8 cellular contexts compared by ENCODE assay signal in genomic region chr6:18263561-18264337, GRCh38. TPM values are rescaled to one million over a fixed set of nuclear protein-coding genes. Genes with fewer than 3 reads are reported as not detected.
A peak's percentile ranks its signal among the peaks of the same experiment; 100 is the strongest.
DNase-seq lines count a peak whose midpoint lies in the region; ATAC-seq and TF ChIP-seq lines count a peak whose summit lies in the region.

No MANE protein-coding gene starts in this region.

- no peaks in the 10 kb centered on the region for H3K27me3 Mint-ChIP-seq in activated T-cell treated with anti-CD3 and anti-CD28 coated beads, Interleukin-2, amount 50 U/mL, for 4 hours (ENCODE audit: low read depth)

- peaks cover 59% of the 10 kb centered on the region for H3K4me1 Mint-ChIP-seq in activated T-cell treated with anti-CD3 and anti-CD28 coated beads, Interleukin-2, amount 50 U/mL, for 4 hours (ENCODE audit: low read depth)

- WGBS in tibial nerve, 2 donors = 0 to 1% methylated on average over 26 to 62 of the region's 70 CpGs

- no peaks in the 10 kb centered on the region for H3K36me3 ChIP-seq in fibroblast of lung (ENCODE audit: control insufficient read depth, insufficient read depth, low read length)
- no peaks in the 10 kb centered on the region for H3K36me3 ChIP-seq in tibial nerve

- H3K4me1 ChIP-seq in fibroblast of lung (ENCODE audit: control insufficient read depth, extremely low read depth, insufficient read depth, low read length) = peaks cover 14% of the 10 kb centered on the region
- H3K4me1 ChIP-seq in tibial nerve = peaks cover 0 to 44% (median 14%) of the 10 kb centered on the region in 4 donors

- no peak for TF ChIP-seq POLR2A in tibial nerve (IDR thresholded peaks at IDR 0.05)

- peak overlapping the region; percentile 93 for H3K9ac ChIP-seq in fibroblast of lung (ENCODE audit: insufficient read depth, low read length)

- H3K4me3 Mint-ChIP-seq in activated T-cell treated with anti-CD3 and anti-CD28 coated beads, Interleukin-2, amount 50 U/mL, for 4 hours = peak overlapping the region; percentile 98

- TF ChIP-seq CTCF in fibroblast of lung (conservative IDR thresholded peaks at IDR 0.05 in 1 of 2, IDR thresholded peaks at IDR 0.05 in 1 of 2; ENCODE audit: low read depth in 1 of 2, low read length in 2 of 2) (no peak), tibial nerve (IDR thresholded peaks at IDR 0.05) (no peak)

- H3K9me3 ChIP-seq in fibroblast of lung (ENCODE audit: control insufficient read depth, insufficient read depth, low read depth, low read length) = no peaks in the 10 kb centered on the region
- H3K9me3 ChIP-seq in tibial nerve = no peaks in the 10 kb centered on the region

- peak overlapping the region; percentile 88 to 97 (median 92) for H3K4me3 ChIP-seq in fibroblast of lung (replicated peaks in 1 of 4; ENCODE audit: control extremely low read depth in 1 of 4, insufficient read depth in 1 of 4, low read depth in 3 of 4, low read length in 4 of 4)
- peak overlapping the region; percentile 87 to 94 (median 88) for H3K4me3 ChIP-seq in tibial nerve

- H3K79me2 ChIP-seq in fibroblast of lung (ENCODE audit: control insufficient read depth, insufficient read depth, low read length) = peaks cover 52% of the 10 kb centered on the region

- peak; percentile 20 for ATAC-seq in HG02571 (IDR thresholded peaks at IDR 0.05; ENCODE audit: unreplicated experiment)
- ATAC-seq in activated T-cell treated with anti-CD3 and anti-CD28 coated beads, Interleukin-2, amount 50 U/mL, for 4 hours = peak; percentile 3 to 7

- TF ChIP-seq EP300 in tibial nerve (IDR thresholded peaks at IDR 0.05) = peak in 1 of 2 donors; percentile 17

- no peaks in the 10 kb centered on the region for H3K9me3 Mint-ChIP-seq in activated T-cell treated with anti-CD3 and anti-CD28 coated beads, Interleukin-2, amount 50 U/mL, for 4 hours

- H2AFZ ChIP-seq in fibroblast of lung (ENCODE audit: low read length) = peak overlapping the region; percentile 50

- peaks cover 25% of the 10 kb centered on the region for H3K36me3 Mint-ChIP-seq in activated T-cell treated with anti-CD3 and anti-CD28 coated beads, Interleukin-2, amount 50 U/mL, for 4 hours (ENCODE audit: insufficient read depth)

- H3K27me3 ChIP-seq in fibroblast of lung (ENCODE audit: control insufficient read depth, insufficient read depth, low read length) = no peaks in the 10 kb centered on the region
- no peaks in the 10 kb centered on the region for H3K27me3 ChIP-seq in tibial nerve

- no peaks in the 10 kb centered on the region for H4K20me1 ChIP-seq in fibroblast of lung (ENCODE audit: control insufficient read depth, extremely low read depth, insufficient read depth, low read length)

- H3K4me2 ChIP-seq in fibroblast of lung (ENCODE audit: extremely low read depth, insufficient read depth, low read length) = peak overlapping the region; percentile 89

- H3K27ac ChIP-seq in fibroblast of lung (ENCODE audit: insufficient read depth, low read length) (peak overlapping the region; percentile 94), tibial nerve (peak overlapping the region; percentile 98 to 99 (median 99))

- DNase-seq in NCI-H524 (lab: John Stamatoyannopoulos, UW) (peak; percentile 27 to 65), NCI-H524 treated with DMSO at 0.1 percent for 48 hours (lab: John Stamatoyannopoulos, UW) (no peak), NCI-H1105 treated with DMSO at 0.1 percent for 48 hours (lab: John Stamatoyannopoulos, UW) (peak; percentile 61), fibroblast of lung (ENCODE audit: low read depth in 2 of 2) (peak; percentile 56 to 61), myocyte (ENCODE audit: low read depth) (peak; percentile 10), tibial nerve (ENCODE audit: low spot score in 2 of 2) (peak; percentile 35 to 45)
- DNase-seq in activated T-cell treated with anti-CD3 and anti-CD28 coated beads, Interleukin-2, amount 50 U/mL, for 4 hours = no peak

RNA-seq across cellular contexts. Expression of gene DEK, which starts 0.6 kb away (rescaled TPM):
- 100 to 1,000 TPM; 124 to 154 (median 130) TPM for total RNA-seq in activated T-cell treated with anti-CD3 and anti-CD28 coated beads, Interleukin-2, amount 50 U/mL, for 4 hours
- total RNA-seq in fibroblast of lung = 148 and 154 TPM in 2 replicates
- polyA plus RNA-seq in fibroblast of lung = 108 TPM in 2 replicates
- polyA plus RNA-seq in fibroblast of lung (2012) = 113 and 122 TPM in 2 replicates
- polyA minus RNA-seq in fibroblast of lung (ENCODE audit: low replicate concordance) = 1.4 and 1.7 TPM in 2 replicates
- total RNA-seq in myocyte = 90.8 and 136 TPM in 2 replicates
- polyA plus RNA-seq in myocyte (2012) = 38.9 TPM
- 100 to 1,000 TPM; 112 to 147 (median 123) TPM for total RNA-seq in tibial nerve

Comparison
In these comparisons a context has a peak if more than half of its experiments do, and no peak if none do; other contexts are left out.
1. DNase-seq: peak in NCI-H524 (2 of 2), NCI-H1105 treated with DMSO at 0.1 percent for 48 hours (single experiment), fibroblast of lung (2 of 2), myocyte (single experiment) and tibial nerve (2 of 2); none in NCI-H524 treated with DMSO at 0.1 percent for 48 hours (single experiment) and activated T-cell treated with anti-CD3 and anti-CD28 coated beads, Interleukin-2, amount 50 U/mL, for 4 hours (single experiment).